Comparison of ENCODE assay signal across 9 cellular contexts in the genomic region with DNA sequence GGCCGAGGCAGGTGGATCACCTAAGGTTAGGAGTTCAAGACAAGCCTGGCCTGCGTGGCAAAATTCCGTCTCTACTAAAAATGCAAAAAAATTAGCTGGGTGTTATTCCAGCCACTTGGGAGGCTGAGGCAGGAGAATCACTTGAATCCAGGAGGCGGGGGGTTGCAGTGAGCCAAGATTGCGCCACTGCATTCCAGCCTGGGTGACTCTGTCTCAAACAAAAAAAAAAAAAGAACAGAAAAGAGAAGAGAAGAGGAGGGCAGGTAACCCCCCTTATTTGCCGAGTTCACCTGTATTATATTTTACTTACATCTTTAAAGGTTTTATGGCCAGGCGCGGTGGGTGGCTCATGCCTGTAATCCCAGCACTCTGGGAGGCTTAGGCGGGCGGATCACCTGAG.
A peak's percentile ranks its signal among the peaks of the same experiment; 100 is the strongest.
DNase-seq lines count a peak whose midpoint lies in the region; ATAC-seq, FAIRE-seq and TF ChIP-seq lines count a peak whose summit lies in the region.
"Had no signal": no experiment of that assay in that cellular context is flagged by ENCODE, and none has a peak within 500 bp of the region (broad histone marks: within the 10 kb centered on the region; RNA-seq: fewer than 3 reads in every experiment).

No MANE protein-coding gene starts in this region.

- 91% methylated on average over 10 of the region's 10 CpGs for WGBS in suprapubic skin
- 87 to 93% (median 92%) methylated on average over 10 of the region's 10 CpGs for WGBS in small intestine, 3 donors

- H3K9me3 ChIP-seq in suprapubic skin (no peaks in the 10 kb centered on the region), small intestine (ENCODE audit: control insufficient read depth, low read depth) (no peaks in the 10 kb centered on the region)

- no peak for DNase-seq in activated T-cell treated with anti-CD3 and anti-CD28 coated beads, Interleukin-2, amount 50 U/mL, for 4 hours
- no peak for DNase-seq in activated T-cell treated with anti-CD3 and anti-CD28 coated beads, Interleukin-2, amount 50 U/mL, for 1 hour
- no peak for DNase-seq in activated T-helper 2 cell treated with anti-CD3 and anti-CD28 coated beads, Interferon-gamma antibody, Interleukin-2, Interleukin-4, amounts not matched to agents 10 μg/mL and 5 μg/mL and 100 μg/mL, durations not matched to agents 14 hours and 24 hours and 36 hours (ENCODE audit: low spot score)
- DNase-seq in iris pigment epithelial cell (ENCODE audit: low read depth) (peak; percentile 53), suprapubic skin (ENCODE audit: low spot score in 2 of 2) (no peak), small intestine (no peak), NCI-H345 (lab: John Stamatoyannopoulos, UW) (no peak), HuH-7 (ENCODE audit: low spot score) (no peak)
- DNase-seq: NCI-H226 had no signal

- H3K27me3 ChIP-seq in suprapubic skin: no peaks in the 10 kb centered on the region
- no peaks in the 10 kb centered on the region for H3K27me3 ChIP-seq in small intestine (ENCODE audit: control insufficient read depth in 2 of 2, insufficient read depth in 2 of 2, low read length in 2 of 2)

- no peak for TF ChIP-seq CTCF in suprapubic skin (IDR thresholded peaks at IDR 0.05)

- H3K27ac ChIP-seq in suprapubic skin (peak overlapping the region; percentile 82), small intestine (ENCODE audit: low read depth in 1 of 2, low read length in 1 of 2) (peak overlapping the region in 1 of 2 donors; percentile 76)

- H3K27ac Mint-ChIP-seq in activated T-helper 2 cell treated with anti-CD3 and anti-CD28 coated beads, Interferon-gamma antibody, Interleukin-2, Interleukin-4, amounts not matched to agents 10 μg/mL and 5 μg/mL and 100 μg/mL, durations not matched to agents 14 hours and 24 hours and 36 hours: peak overlapping the region; percentile 76

- FAIRE-seq in small intestine (lab: Jason Lieb, UNC): no peak

- TF ChIP-seq POLR2A in suprapubic skin (IDR thresholded peaks at IDR 0.05): no peak

- no peaks in the 10 kb centered on the region for H3K27me3 Mint-ChIP-seq in activated T-cell treated with anti-CD3 and anti-CD28 coated beads, Interleukin-2, amount 50 U/mL, for 4 hours (ENCODE audit: low read depth)
- H3K27me3 Mint-ChIP-seq in activated T-helper 2 cell treated with anti-CD3 and anti-CD28 coated beads, Interferon-gamma antibody, Interleukin-2, Interleukin-4, amounts not matched to agents 10 μg/mL and 5 μg/mL and 100 μg/mL, durations not matched to agents 14 hours and 24 hours and 36 hours (ENCODE audit: low read depth): no peaks in the 10 kb centered on the region

- H3K4me3 ChIP-seq in suprapubic skin: no peak overlapping the region
- no peak overlapping the region for H3K4me3 ChIP-seq in small intestine (ENCODE audit: low read depth in 1 of 2, low read length in 2 of 2)

- intact Hi-C loops in activated T-helper 2 cell treated with anti-CD3 and anti-CD28 coated beads, Interferon-gamma antibody, Interleukin-2, Interleukin-4, amounts not matched to agents 10 μg/mL and 5 μg/mL and 100 μg/mL, durations not matched to agents 14 hours and 24 hours and 36 hours (cut with micrococcal nuclease): loop anchor here (1.0 kb wide), 1 partner anchor 12 kb away; no protein-coding TSS in a partner anchor

- H3K36me3 Mint-ChIP-seq in activated T-cell treated with anti-CD3 and anti-CD28 coated beads, Interleukin-2, amount 50 U/mL, for 4 hours (ENCODE audit: insufficient read depth): peaks cover 26% of the 10 kb centered on the region
- H3K36me3 Mint-ChIP-seq in activated T-helper 2 cell treated with anti-CD3 and anti-CD28 coated beads, Interferon-gamma antibody, Interleukin-2, Interleukin-4, amounts not matched to agents 10 μg/mL and 5 μg/mL and 100 μg/mL, durations not matched to agents 14 hours and 24 hours and 36 hours (ENCODE audit: low read depth): peaks cover 51% of the 10 kb centered on the region

- H3K36me3 ChIP-seq in suprapubic skin: peaks cover 14% of the 10 kb centered on the region
- peaks cover 0 to 6% of the 10 kb centered on the region in 2 donors for H3K36me3 ChIP-seq in small intestine (ENCODE audit: control insufficient read depth in 2 of 2, insufficient read depth in 2 of 2, low read length in 2 of 2)

- H3K4me3 Mint-ChIP-seq in activated T-cell treated with anti-CD3 and anti-CD28 coated beads, Interleukin-2, amount 50 U/mL, for 4 hours: peak overlapping the region; percentile 75
- peak overlapping the region; percentile 9 for H3K4me3 Mint-ChIP-seq in activated T-helper 2 cell treated with anti-CD3 and anti-CD28 coated beads, Interferon-gamma antibody, Interleukin-2, Interleukin-4, amounts not matched to agents 10 μg/mL and 5 μg/mL and 100 μg/mL, durations not matched to agents 14 hours and 24 hours and 36 hours (ENCODE audit: low read depth)

- H3K4me1 Mint-ChIP-seq in activated T-cell treated with anti-CD3 and anti-CD28 coated beads, Interleukin-2, amount 50 U/mL, for 4 hours (ENCODE audit: low read depth): peaks cover 93% of the 10 kb centered on the region
- peaks cover 71% of the 10 kb centered on the region for H3K4me1 Mint-ChIP-seq in activated T-helper 2 cell treated with anti-CD3 and anti-CD28 coated beads, Interferon-gamma antibody, Interleukin-2, Interleukin-4, amounts not matched to agents 10 μg/mL and 5 μg/mL and 100 μg/mL, durations not matched to agents 14 hours and 24 hours and 36 hours (ENCODE audit: low read depth)

- no peak for ATAC-seq in activated T-cell treated with anti-CD3 and anti-CD28 coated beads, Interleukin-2, amount 50 U/mL, for 4 hours

- no peaks in the 10 kb centered on the region for H3K9me3 Mint-ChIP-seq in activated T-cell treated with anti-CD3 and anti-CD28 coated beads, Interleukin-2, amount 50 U/mL, for 4 hours
- H3K9me3 Mint-ChIP-seq in activated T-helper 2 cell treated with anti-CD3 and anti-CD28 coated beads, Interferon-gamma antibody, Interleukin-2, Interleukin-4, amounts not matched to agents 10 μg/mL and 5 μg/mL and 100 μg/mL, durations not matched to agents 14 hours and 24 hours and 36 hours: no peaks in the 10 kb centered on the region

- no peak for TF ChIP-seq EP300 in suprapubic skin (IDR thresholded peaks at IDR 0.05)

- H3K4me1 ChIP-seq in suprapubic skin (peaks cover 64% of the 10 kb centered on the region), small intestine (ENCODE audit: control insufficient read depth in 2 of 2, insufficient read depth in 1 of 2, low read depth in 1 of 2, low read length in 1 of 2) (peaks cover 0 to 8% of the 10 kb centered on the region in 2 donors)
